In the genomic region with DNA sequence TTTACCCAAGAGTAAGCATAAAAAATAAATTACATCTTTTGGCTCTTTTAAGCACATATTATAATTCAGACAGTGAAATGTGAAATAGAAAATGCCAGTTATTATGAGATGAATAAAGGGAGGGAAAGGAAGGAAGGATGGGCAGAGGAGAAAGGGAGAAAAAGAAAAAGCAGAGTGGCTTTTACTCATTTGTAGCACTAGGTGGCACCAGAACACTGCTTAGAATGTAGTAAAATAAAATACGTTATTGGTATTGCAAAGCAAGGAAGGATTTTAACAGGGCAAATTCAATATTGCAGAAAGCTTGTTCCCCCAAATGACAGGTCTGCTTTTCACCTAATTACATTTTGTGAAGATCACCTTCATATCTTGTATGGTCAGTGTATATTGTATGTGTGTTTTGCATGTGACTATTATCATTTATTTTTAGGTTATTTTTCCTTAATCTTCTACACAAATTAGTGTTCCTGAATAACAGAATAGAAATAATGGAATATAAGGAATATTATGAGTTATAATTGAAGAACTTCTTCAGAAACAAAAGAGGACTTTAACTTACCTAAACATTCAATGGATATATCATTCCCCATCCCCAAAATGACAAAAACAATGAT, we compare ENCODE assay signal across 8 cellular contexts. TPM values are rescaled to one million over a fixed set of nuclear protein-coding genes. Genes with fewer than 3 reads are reported as not detected.
A peak's percentile ranks its signal among the peaks of the same experiment; 100 is the strongest.
DNase-seq lines count a peak whose midpoint lies in the region; ATAC-seq and TF ChIP-seq lines count a peak whose summit lies in the region.

No MANE protein-coding gene starts in this region.

- CTCF ChIA-PET in Caco-2 (lab: Charles Lee): interaction anchor here (0.7 kb wide), 1 partner anchor 388 kb away, joined by 5 read pairs; no protein-coding TSS in a partner anchor

- H3K27ac ChIP-seq in Peyer's patch: no peak overlapping the region
- no peak overlapping the region for H3K27ac ChIP-seq in prostate gland

- no peaks in the 10 kb centered on the region for H3K9me3 Mint-ChIP-seq in Caco-2 (ENCODE audit: unreplicated experiment)

- no peaks in the 10 kb centered on the region for H3K36me3 Mint-ChIP-seq in Caco-2 (ENCODE audit: insufficient read depth, unreplicated experiment)

- H3K4me1 ChIP-seq in Caco-2: no peaks in the 10 kb centered on the region
- H3K4me1 ChIP-seq in Peyer's patch: no peaks in the 10 kb centered on the region
- no peaks in the 10 kb centered on the region for H3K4me1 ChIP-seq in endocrine pancreas (ENCODE audit: control insufficient read depth, insufficient read depth, low read length)
- no peaks in the 10 kb centered on the region for H3K4me1 ChIP-seq in prostate gland (replicated peaks)

- no peak overlapping the region for H3K9ac ChIP-seq in endocrine pancreas (ENCODE audit: control insufficient read depth, insufficient read depth, low read length)

- DNase-seq in Caco-2 (peak in 1 of 2 experiments; percentile 18), Peyer's patch (no peak), prostate gland (ENCODE audit: low spot score) (no peak), GM19238 (ENCODE audit: insufficient read length, low spot score) (no peak)
- DNase-seq in activated CD8-positive, alpha-beta memory T cell treated with anti-CD3 and anti-CD28 coated beads, Interleukin-2, amount 50 U/mL, for 48 hours: no peak

- no peak overlapping the region for H3K4me3 Mint-ChIP-seq in Caco-2 (ENCODE audit: unreplicated experiment)

- POLR2A ChIA-PET in Caco-2 (lab: Charles Lee): no interaction called here

- H3K9me3 ChIP-seq in Caco-2: 0 out of 2 replicates have a peak, but pooled peaks cover 4% of the 10 kb centered on the region
- H3K9me3 ChIP-seq in Peyer's patch: no peaks in the 10 kb centered on the region
- H3K9me3 ChIP-seq in endocrine pancreas (ENCODE audit: control insufficient read depth, low read length): no peaks in the 10 kb centered on the region
- no peaks in the 10 kb centered on the region for H3K9me3 ChIP-seq in prostate gland

- H3K27ac Mint-ChIP-seq in Caco-2 (ENCODE audit: unreplicated experiment): no peak overlapping the region

- 0% methylated on average over 1 of the region's 1 CpG for WGBS in prostate gland

- no TSS peak for BruUV-seq in Caco-2 (replicated peaks; lab: Mats Ljungman, UMichigan)

- ATAC-seq in HG03354 (IDR thresholded peaks at IDR 0.05; ENCODE audit: poor library complexity, severe bottlenecking, unreplicated experiment) (peak; percentile 48), HG02870 (IDR thresholded peaks at IDR 0.05; ENCODE audit: unreplicated experiment) (no peak)

- TF ChIP-seq CTCF in Caco-2 (IDR thresholded peaks at IDR 0.05; ENCODE audit: insufficient read depth in 1 of 2, low read depth in 1 of 2, low read length in 1 of 2, severe bottlenecking in 1 of 2, unreplicated experiment in 1 of 2): peak; percentile 71 to 75
- TF ChIP-seq CTCF in Peyer's patch (IDR thresholded peaks at IDR 0.05): peak; percentile 27 to 90 (median 80)
- TF ChIP-seq CTCF in prostate gland (IDR thresholded peaks at IDR 0.05): peak in 3 of 4 experiments; percentile 52 to 74 (median 68)

- H3K4me3 ChIP-seq in Caco-2 (ENCODE audit: low read depth, low read length) (no peak overlapping the region), Peyer's patch (no peak overlapping the region), endocrine pancreas (ENCODE audit: control insufficient read depth, insufficient read depth, low read length) (peak overlapping the region; percentile 14), prostate gland (no peak overlapping the region)

- H3K27me3 Mint-ChIP-seq in Caco-2 (ENCODE audit: insufficient read depth, unreplicated experiment): no peaks in the 10 kb centered on the region

- no peak for TF ChIP-seq POLR2A in Peyer's patch (IDR thresholded peaks at IDR 0.05)
- TF ChIP-seq POLR2A in prostate gland (IDR thresholded peaks at IDR 0.05): no peak

- H3K36me3 ChIP-seq in Caco-2 (ENCODE audit: control insufficient read depth, insufficient read depth, low read length): no peaks in the 10 kb centered on the region
- no peaks in the 10 kb centered on the region for H3K36me3 ChIP-seq in Peyer's patch
- no peaks in the 10 kb centered on the region for H3K36me3 ChIP-seq in endocrine pancreas (ENCODE audit: control insufficient read depth, insufficient read depth, low read length)
- no peaks in the 10 kb centered on the region for H3K36me3 ChIP-seq in prostate gland

- intact Hi-C loops in Caco-2 (cut with micrococcal nuclease; ENCODE audit: unreplicated experiment) (loop anchor here (1.0 to 10.0 kb wide), 6 partner anchors 23 to 762 kb away; a partner anchor contains a TSS), prostate gland (cut with DNase I) (no loop called here)

- H3K4me1 Mint-ChIP-seq in Caco-2 (ENCODE audit: low read depth, unreplicated experiment): no peaks in the 10 kb centered on the region

- H3K27me3 ChIP-seq in Caco-2 (replicated peaks; ENCODE audit: control insufficient read depth, insufficient read depth, low read length) (no peaks in the 10 kb centered on the region; the same call in 1 of the 2 replicates), Peyer's patch (no peaks in the 10 kb centered on the region), endocrine pancreas (ENCODE audit: control insufficient read depth, insufficient read depth, low read length) (no peaks in the 10 kb centered on the region), prostate gland (replicated peaks; ENCODE audit: insufficient read depth) (no peaks in the 10 kb centered on the region)

RNA-seq across cellular contexts. Expression of a gene that starts 9.1 kb away (rescaled TPM):
- total RNA-seq in Caco-2 (2022) (15.0 and 18.0 TPM in 2 replicates), Peyer's patch (10 to 100 TPM in 3 of 4 donors, 1 to 10 TPM in 1; 6.3 to 79.2 (median 18.9) TPM), prostate gland (10 to 100 TPM in 1 of 2 donors, 1 to 10 TPM in 1; 8.4 to 23.2 TPM)

RNA-seq across cellular contexts. Expression of a gene that starts 22.9 kb away (rescaled TPM):
- total RNA-seq in Caco-2 (2022) (9.6 and 10.4 TPM in 2 replicates), Peyer's patch (10 to 100 TPM; 14.9 to 54.4 (median 34.2) TPM), prostate gland (10 to 100 TPM in 1 of 2 donors, 1 to 10 TPM in 1; 4.7 to 76.1 TPM)
